25 cellular contexts compared by ENCODE assay signal in genomic region chr15:34304613-34305012, GRCh38. TPM values are rescaled to one million over a fixed set of nuclear protein-coding genes. Genes with fewer than 3 reads are reported as not detected.
DNase-seq lines count a peak whose midpoint lies in the region; ATAC-seq, FAIRE-seq and TF ChIP-seq lines count a peak whose summit lies in the region.
"Had no signal": no experiment of that assay in that cellular context is flagged by ENCODE, and none has a peak within 500 bp of the region (broad histone marks: within the 10 kb centered on the region; RNA-seq: fewer than 3 reads in every experiment).

No MANE protein-coding gene starts in this region.

- H3K27ac ChIP-seq in HepG2 (ENCODE audit: extremely low read length, insufficient read depth, low read length), result no peak overlapping the region
- H3K27ac ChIP-seq in right lobe of liver, result no peak overlapping the region
- H3K27ac ChIP-seq: 22Rv1, adrenal gland, colonic mucosa, heart left ventricle, psoas muscle, upper lobe of left lung had no signal

- H3K4me2 ChIP-seq in HepG2 (ENCODE audit: low read depth, low read length), result no peak overlapping the region

- DNase-seq in HepG2 (ENCODE audit: low spot score), result peak; percentile 15
- no peak for DNase-seq in right lobe of liver
- DNase-seq in astrocyte of the hippocampus (ENCODE audit: low read depth, low spot score), result peak; percentile 56
- peak; percentile 55 for DNase-seq in fibroblast of villous mesenchyme (ENCODE audit: low read depth)
- no peak for DNase-seq in germinal center (ENCODE audit: low spot score)
- DNase-seq in T-helper 9 cell, result no peak
- DNase-seq: activated CD8-positive, alpha-beta memory T cell treated with anti-CD3 and anti-CD28 coated beads for 24 hours; adrenal gland; CD8-positive, alpha-beta memory T cell; colonic mucosa; heart left ventricle; mammary epithelial cell; MM.1S; NCI-H1694 treated with DMSO at 0.1 percent for 48 hours; NCI-H446 treated with DMSO at 0.1 percent for 48 hours; psoas muscle; Right ventricle myocardium superior; stimulated activated CD4-positive, alpha-beta T cell treated with anti-CD3 and anti-CD28 coated beads, Interleukin-15, amount 100 ng/mL, for 24 hours; stimulated activated naive CD4-positive, alpha-beta T cell; upper lobe of left lung had no signal

- BruUV-seq in HepG2 (replicated peaks; lab: Mats Ljungman, UMichigan), result no TSS peak

- no peak for TF ChIP-seq POLR2A in HepG2 (IDR thresholded peaks at IDR 0.05; ENCODE audit: insufficient read depth in 1 of 2, low read depth in 2 of 2, low read length in 2 of 2)
- TF ChIP-seq POLR2A in right lobe of liver (IDR thresholded peaks at IDR 0.05), result no peak
- TF ChIP-seq POLR2A in GM18505 (IDR thresholded peaks at IDR 0.05; ENCODE audit: borderline replicate concordance, extremely low read depth, insufficient read depth, insufficient read length), result no peak

- no peaks in the 10 kb centered on the region for H4K20me1 ChIP-seq in HepG2 (ENCODE audit: insufficient read depth, low read length)

- CTCF ChIA-PET in HepG2 (lab: Yijun Ruan, JAX; ENCODE audit: low intra/inter-chr PET ratio, low total read pairs), result no interaction called here

- no peak for TF ChIP-seq RAD21 in HepG2 (CRISPR knock-in tag; IDR thresholded peaks at IDR 0.05)

- H3K4me1 ChIP-seq in HepG2 (ENCODE audit: insufficient read depth, low read length), result peaks cover 29% of the 10 kb centered on the region
- H3K4me1 ChIP-seq in right lobe of liver, result no peaks in the 10 kb centered on the region
- H3K4me1 ChIP-seq: adrenal gland, colonic mucosa, heart left ventricle, psoas muscle had no signal

- POLR2A ChIA-PET in HepG2 (lab: Yijun Ruan, JAX), result interaction anchor here (1.5 kb wide), 1 partner anchor 12 kb away, joined by 3 read pairs; no protein-coding TSS in a partner anchor

- no peak for FAIRE-seq in HepG2 (lab: Jason Lieb, UNC)

- no peak for ATAC-seq in HepG2
- no peak for ATAC-seq in right lobe of liver
- ATAC-seq in GM18505 (IDR thresholded peaks at IDR 0.05; ENCODE audit: unreplicated experiment), result no peak
- ATAC-seq in HG03432 (IDR thresholded peaks at IDR 0.05; ENCODE audit: unreplicated experiment), result no peak
- ATAC-seq: heart left ventricle; natural killer cell treated with Interleukin-12 subunit alpha and Interleukin-12 subunit beta and Interleukin-15 and Interleukin-18, amount 100 ng/mL, for 72 hours; psoas muscle had no signal

- peaks cover 7% of the 10 kb centered on the region for H3K79me2 ChIP-seq in HepG2 (ENCODE audit: insufficient read depth, low read length)

- TF ChIP-seq EP300 in HepG2 (IDR thresholded peaks at IDR 0.05; ENCODE audit: low read depth in 2 of 2, low read length in 2 of 2) (peak in 1 of 2 experiments; percentile 36; a peak in 1 of 4 replicates), HepG2 (CRISPR knock-in tag; IDR thresholded peaks at IDR 0.05; ENCODE audit: borderline replicate concordance) (no peak)

- H3K4me3 ChIP-seq in HepG2 (replicated peaks in 1 of 3; ENCODE audit: insufficient read depth in 1 of 3, low read depth in 2 of 3, low read length in 3 of 3), result no peak overlapping the region
- H3K4me3 ChIP-seq in right lobe of liver, result no peak overlapping the region
- H3K4me3 ChIP-seq in fibroblast of villous mesenchyme (ENCODE audit: low read depth, low read length), result no peak overlapping the region
- H3K4me3 ChIP-seq: adrenal gland, colonic mucosa, heart left ventricle, psoas muscle, upper lobe of left lung had no signal

- H3K9ac ChIP-seq in HepG2 (ENCODE audit: insufficient read depth, low read depth, low read length), result no peak overlapping the region

- H2AFZ ChIP-seq in HepG2 (ENCODE audit: low read length), result no peak overlapping the region

- H3K27me3 ChIP-seq in HepG2 (ENCODE audit: control insufficient read depth in 1 of 2, insufficient read depth in 2 of 2, low read length in 2 of 2), result no peaks in the 10 kb centered on the region
- H3K27me3 ChIP-seq in right lobe of liver, result no peaks in the 10 kb centered on the region
- H3K27me3 ChIP-seq: adrenal gland, colonic mucosa, heart left ventricle, upper lobe of left lung had no signal

- TF ChIP-seq CTCF in HepG2 (CRISPR knock-in tag; IDR thresholded peaks at IDR 0.05) (no peak), right lobe of liver (IDR thresholded peaks at IDR 0.05) (no peak), fibroblast of villous mesenchyme (IDR thresholded peaks at IDR 0.05; ENCODE audit: insufficient read depth, low read depth, low read length) (no peak)

- in situ Hi-C loops in HepG2 (cut with HindIII; ENCODE audit: extremely low pct_ligation_motif_present, low pct_unique_long_range_greater_than_20kb), result no loop called here

- H3K36me3 ChIP-seq in HepG2 (replicated peaks in 1 of 2; ENCODE audit: control insufficient read depth in 1 of 2, insufficient read depth in 2 of 2, low read length in 2 of 2), result peaks cover 0 to 2% of the 10 kb centered on the region in 2 experiments; a peak in 1 of 5 replicates
- no peaks in the 10 kb centered on the region for H3K36me3 ChIP-seq in right lobe of liver
- H3K36me3 ChIP-seq: adrenal gland, colonic mucosa had no signal

- intact Hi-C loops in HepG2 (cut with micrococcal nuclease; ENCODE audit: unreplicated experiment), result no loop called here
- intact Hi-C loops in right lobe of liver (cut with DNase I), result no loop called here

- H3K9me3 ChIP-seq in HepG2 (ENCODE audit: low read length) (no peaks in the 10 kb centered on the region), right lobe of liver (no peaks in the 10 kb centered on the region)
- H3K9me3 ChIP-seq: adrenal gland, colonic mucosa, heart left ventricle, psoas muscle, upper lobe of left lung had no signal

RNA-seq across cellular contexts. Expression of gene SLC12A6, which starts 33.0 kb away (rescaled TPM):
- total RNA-seq in HepG2 (2016; rRNA removed; fragmentation: Illumina TruSeq; extraction: Trizol), result 10.1 and 15.2 TPM in 2 replicates
- 4.0 and 4.3 TPM in 2 replicates for total RNA-seq in HepG2 (2016; cell fraction: cytosol; rRNA removed; fragmentation: Illumina TruSeq; extraction: Trizol; ENCODE audit: low read depth)
- total RNA-seq in HepG2 (2016; cell fraction: insoluble cytoplasmic fraction; rRNA removed; fragmentation: Illumina TruSeq; extraction: Trizol), result 8.1 and 13.4 TPM in 2 replicates
- total RNA-seq in HepG2 (2016; cell fraction: membrane; rRNA removed; fragmentation: Illumina TruSeq; extraction: Trizol), result 4.4 and 5.1 TPM in 2 replicates
- total RNA-seq in HepG2 (2016; cell fraction: nucleus; rRNA removed; fragmentation: Illumina TruSeq; extraction: Trizol), result 25.8 and 28.6 TPM in 2 replicates
- polyA plus RNA-seq in HepG2 (2011; rRNA removed), result 27.9 and 30.1 TPM in 2 replicates
- 10.5 and 15.8 TPM in 2 replicates for polyA plus RNA-seq in HepG2 (2011; cell fraction: cytosol; rRNA removed)
- polyA plus RNA-seq in HepG2 (2011; cell fraction: nucleus; rRNA removed), result 42.9 and 51.0 TPM in 2 replicates
- polyA plus RNA-seq in HepG2 (2012), result 14.8 and 19.1 TPM in 2 replicates
- polyA plus RNA-seq in HepG2 (2016; cell fraction: cytosol; fragmentation: Illumina TruSeq; extraction: Trizol; ENCODE audit: low read depth), result 0.58 and 0.65 TPM in 2 replicates
- polyA plus RNA-seq in HepG2 (2016; cell fraction: insoluble cytoplasmic fraction; fragmentation: Illumina TruSeq; extraction: Trizol; ENCODE audit: low read depth), result 5.6 and 6.4 TPM in 2 replicates
- 1.8 and 2.1 TPM in 2 replicates for polyA plus RNA-seq in HepG2 (2016; cell fraction: membrane; fragmentation: Illumina TruSeq; extraction: Trizol; ENCODE audit: low read depth)
- polyA plus RNA-seq in HepG2 (2016; cell fraction: nucleus; fragmentation: Illumina TruSeq; extraction: Trizol; ENCODE audit: insufficient read depth, low read depth), result 29.7 and 46.7 TPM in 2 replicates
- 55.1 and 86.0 TPM in 2 replicates for polyA minus RNA-seq in HepG2 (2011; rRNA and poly(A)+ RNA removed; ENCODE audit: low replicate concordance)
- polyA minus RNA-seq in HepG2 (2011; cell fraction: cytosol; rRNA and poly(A)+ RNA removed), result 29.2 and 32.6 TPM in 2 replicates
- 93.5 and 132 TPM in 2 replicates for polyA minus RNA-seq in HepG2 (2011; cell fraction: nucleus; rRNA and poly(A)+ RNA removed)
- total RNA-seq in right lobe of liver, result 10 to 100 TPM in 1 of 6 experiments, 1 to 10 TPM in 5; 5.6 to 10.9 (median 7.5) TPM
- total RNA-seq in fibroblast of villous mesenchyme, result 12.5 and 12.6 TPM in 2 replicates

RNA-seq across cellular contexts. Expression of gene NOP10, which starts 38.3 kb away (rescaled TPM):
- total RNA-seq in HepG2 (2016; rRNA removed; fragmentation: Illumina TruSeq; extraction: Trizol), result 239 and 316 TPM in 2 replicates
- 76.5 and 87.6 TPM in 2 replicates for total RNA-seq in HepG2 (2016; cell fraction: cytosol; rRNA removed; fragmentation: Illumina TruSeq; extraction: Trizol; ENCODE audit: low read depth)
- total RNA-seq in HepG2 (2016; cell fraction: insoluble cytoplasmic fraction; rRNA removed; fragmentation: Illumina TruSeq; extraction: Trizol), result 230 and 310 TPM in 2 replicates
- total RNA-seq in HepG2 (2016; cell fraction: membrane; rRNA removed; fragmentation: Illumina TruSeq; extraction: Trizol), result 102 and 108 TPM in 2 replicates
- total RNA-seq in HepG2 (2016; cell fraction: nucleus; rRNA removed; fragmentation: Illumina TruSeq; extraction: Trizol), result 85.4 and 98.7 TPM in 2 replicates
- polyA plus RNA-seq in HepG2 (2011; rRNA removed), result 369 and 407 TPM in 2 replicates
- 361 and 401 TPM in 2 replicates for polyA plus RNA-seq in HepG2 (2011; cell fraction: cytosol; rRNA removed)
- 120 and 137 TPM in 2 replicates for polyA plus RNA-seq in HepG2 (2011; cell fraction: nucleus; rRNA removed)
- polyA plus RNA-seq in HepG2 (2012), result 152 and 190 TPM in 2 replicates
- 76.5 and 98.7 TPM in 2 replicates for polyA plus RNA-seq in HepG2 (2016; cell fraction: cytosol; fragmentation: Illumina TruSeq; extraction: Trizol; ENCODE audit: low read depth)
- 401 and 420 TPM in 2 replicates for polyA plus RNA-seq in HepG2 (2016; cell fraction: insoluble cytoplasmic fraction; fragmentation: Illumina TruSeq; extraction: Trizol; ENCODE audit: low read depth)
- polyA plus RNA-seq in HepG2 (2016; cell fraction: membrane; fragmentation: Illumina TruSeq; extraction: Trizol; ENCODE audit: low read depth), result 116 and 117 TPM in 2 replicates
- 165 and 175 TPM in 2 replicates for polyA plus RNA-seq in HepG2 (2016; cell fraction: nucleus; fragmentation: Illumina TruSeq; extraction: Trizol; ENCODE audit: insufficient read depth, low read depth)
- 109 and 357 TPM in 2 replicates for polyA minus RNA-seq in HepG2 (2011; rRNA and poly(A)+ RNA removed; ENCODE audit: low replicate concordance)
- 43.3 and 43.4 TPM in 2 replicates for polyA minus RNA-seq in HepG2 (2011; cell fraction: cytosol; rRNA and poly(A)+ RNA removed)
- polyA minus RNA-seq in HepG2 (2011; cell fraction: nucleus; rRNA and poly(A)+ RNA removed), result 17.0 and 21.9 TPM in 2 replicates
- total RNA-seq in right lobe of liver, result 100 to 1,000 TPM in 2 of 6 experiments, 10 to 100 TPM in 4; 59.2 to 177 (median 79.2) TPM
- 190 and 201 TPM in 2 replicates for total RNA-seq in fibroblast of villous mesenchyme

RNA-seq across cellular contexts. Expression of gene NUTM1, which starts 38.5 kb away (rescaled TPM):
- total RNA-seq in HepG2 (2016; rRNA removed; fragmentation: Illumina TruSeq; extraction: Trizol) (not detected in 2 replicates), right lobe of liver (not detected), fibroblast of villous mesenchyme (not detected in 2 replicates)
- total RNA-seq in HepG2 (2016; cell fraction: cytosol; rRNA removed; fragmentation: Illumina TruSeq; extraction: Trizol; ENCODE audit: low read depth), result not detected in 2 replicates
- total RNA-seq in HepG2 (2016; cell fraction: insoluble cytoplasmic fraction; rRNA removed; fragmentation: Illumina TruSeq; extraction: Trizol), result not detected in 2 replicates
- total RNA-seq in HepG2 (2016; cell fraction: membrane; rRNA removed; fragmentation: Illumina TruSeq; extraction: Trizol), result not detected in 2 replicates
- not detected in 2 replicates for total RNA-seq in HepG2 (2016; cell fraction: nucleus; rRNA removed; fragmentation: Illumina TruSeq; extraction: Trizol)
- polyA plus RNA-seq in HepG2 (2011; rRNA removed), result not detected in 2 replicates
- polyA plus RNA-seq in HepG2 (2011; cell fraction: cytosol; rRNA removed), result not detected in 2 replicates
- polyA plus RNA-seq in HepG2 (2011; cell fraction: nucleus; rRNA removed), result not detected in 2 replicates
- not detected in 2 replicates for polyA plus RNA-seq in HepG2 (2012)
- not detected in 2 replicates for polyA plus RNA-seq in HepG2 (2016; cell fraction: cytosol; fragmentation: Illumina TruSeq; extraction: Trizol; ENCODE audit: low read depth)
- polyA plus RNA-seq in HepG2 (2016; cell fraction: insoluble cytoplasmic fraction; fragmentation: Illumina TruSeq; extraction: Trizol; ENCODE audit: low read depth), result not detected in 2 replicates
- polyA plus RNA-seq in HepG2 (2016; cell fraction: membrane; fragmentation: Illumina TruSeq; extraction: Trizol; ENCODE audit: low read depth), result not detected in 2 replicates
- polyA plus RNA-seq in HepG2 (2016; cell fraction: nucleus; fragmentation: Illumina TruSeq; extraction: Trizol; ENCODE audit: insufficient read depth, low read depth), result not detected in 2 replicates
- not detected in 2 replicates for polyA minus RNA-seq in HepG2 (2011; rRNA and poly(A)+ RNA removed; ENCODE audit: low replicate concordance)
- not detected in 2 replicates for polyA minus RNA-seq in HepG2 (2011; cell fraction: cytosol; rRNA and poly(A)+ RNA removed)
- polyA minus RNA-seq in HepG2 (2011; cell fraction: nucleus; rRNA and poly(A)+ RNA removed), result not detected in 2 replicates
- total RNA-seq: activated T-helper 2 cell treated with anti-CD3 and anti-CD28 coated beads, Interferon-gamma antibody, Interleukin-2, Interleukin-4, amounts not matched to agents 10 μg/mL and 5 μg/mL and 100 μg/mL, durations not matched to agents 14 hours and 24 hours and 36 hours; adrenal gland; CD8-positive, alpha-beta memory T cell; colonic mucosa; heart left ventricle; mammary epithelial cell; natural killer cell treated with Interleukin-12 subunit alpha and Interleukin-12 subunit beta and Interleukin-15 and Interleukin-18, amount 100 ng/mL, for 72 hours; psoas muscle; Right ventricle myocardium superior; upper lobe of left lung had no signal
- polyA plus RNA-seq: CD8-positive, alpha-beta memory T cell; heart left ventricle; mammary epithelial cell had no signal

Comparison
In these comparisons a context has a peak if more than half of its experiments do, and no peak if none do; other contexts are left out.
1. DNase-seq: peak in HepG2 (single experiment), astrocyte of the hippocampus (single experiment) and fibroblast of villous mesenchyme (single experiment); none in right lobe of liver (0 of 3), germinal center (single experiment) and T-helper 9 cell (single experiment).